Comparison of ENCODE assay signal across 1 cellular context in genomic region chr11:124301482-124301881, GRCh38.
TF ChIP-seq lines count a peak whose summit lies in the region.

No MANE protein-coding gene starts in this region.

TF ChIP-seq in K562, 482 proteins besides CTCF, POLR2A, EP300 and RAD21:
- TF ChIP-seq CEBPB (tag; IDR thresholded peaks at IDR 0.05) (peak; percentile 73), TCFL5 (CRISPR knock-in tag; conservative IDR thresholded peaks at IDR 0.05) (no peak), PHB2 (IDR thresholded peaks at IDR 0.05; ENCODE audit: low read depth) (no peak), SRSF7 (optimal IDR thresholded peaks at IDR 0.05; ENCODE audit: low read depth, low read length) (no peak), ATF3 (IDR thresholded peaks at IDR 0.05) (peak; percentile 76), ATF3 (CRISPR knock-in tag; conservative IDR thresholded peaks at IDR 0.05) (no peak), JUN (IDR thresholded peaks at IDR 0.05; ENCODE audit: borderline replicate concordance, low read depth, low read length) (0 out of 2 replicates have a peak, but pooled peaks have one; percentile 34), JUN (CRISPR knock-in tag; IDR thresholded peaks at IDR 0.05; ENCODE audit: borderline replicate concordance) (no peak), CEBPG (CRISPR knock-in tag; IDR thresholded peaks at IDR 0.05) (no peak), CEBPG (tag; conservative IDR thresholded peaks at IDR 0.05 in 1 of 2, IDR thresholded peaks at IDR 0.05 in 1 of 2) (0 out of 4 replicates have a peak, but pooled peaks of 1 of the 2 experiments have one; percentile 25), TAL1 (IDR thresholded peaks at IDR 0.05) (no peak), TEAD4 (IDR thresholded peaks at IDR 0.05; ENCODE audit: low read length) (no peak), TEAD4 (CRISPR knock-in tag; IDR thresholded peaks at IDR 0.05; ENCODE audit: borderline replicate concordance) (no peak), JUND (IDR thresholded peaks at IDR 0.05; ENCODE audit: borderline replicate concordance, low read depth, low read length) (peak; percentile 83), JUND (tag; IDR thresholded peaks at IDR 0.05; ENCODE audit: borderline replicate concordance, low read depth, low read length) (peak; percentile 77; the same call in 2 of the 3 replicates), FOSL1 (tag; conservative IDR thresholded peaks at IDR 0.05) (peak; percentile 89), ILF3 (IDR thresholded peaks at IDR 0.05; ENCODE audit: borderline replicate concordance) (no peak)
